Comparison of ENCODE assay signal across 18 cellular contexts in the genomic region with DNA sequence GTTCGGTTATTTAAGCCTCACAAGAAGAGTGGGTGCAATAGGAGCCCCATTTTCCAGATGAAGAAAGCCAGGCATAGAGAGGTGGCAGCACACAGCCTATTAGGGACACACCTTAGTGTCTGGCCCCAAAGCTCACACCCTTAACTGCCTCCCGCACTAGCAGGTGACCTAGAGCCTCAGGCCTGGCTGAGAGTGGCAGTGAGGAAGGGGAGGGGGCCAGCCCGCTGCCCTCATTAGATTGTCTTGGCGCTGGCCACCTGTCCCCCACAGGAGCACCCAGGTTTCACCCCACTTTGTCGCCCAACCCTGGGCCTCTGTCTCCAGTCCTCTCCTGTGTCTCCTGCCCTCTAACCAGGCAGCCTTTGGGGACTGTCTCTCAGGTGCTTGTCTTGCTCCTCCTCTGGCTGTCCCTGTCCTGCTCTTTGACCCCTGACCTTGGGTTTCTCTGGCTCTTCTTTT. TPM values are rescaled to one million over a fixed set of nuclear protein-coding genes. Genes with fewer than 3 reads are reported as not detected.
DNase-seq lines count a peak whose midpoint lies in the region; ATAC-seq and TF ChIP-seq lines count a peak whose summit lies in the region.
"Had no signal": no experiment of that assay in that cellular context is flagged by ENCODE, and none has a peak within 500 bp of the region (broad histone marks: within the 10 kb centered on the region; RNA-seq: fewer than 3 reads in every experiment).

No MANE protein-coding gene starts in this region.

- no peaks in the 10 kb centered on the region for H3K23me2 ChIP-seq in H9 (ENCODE audit: insufficient read length, low read depth, low read length, poor library complexity, severe bottlenecking)

- H3K9me3 ChIP-seq in BLaER1 = no peaks in the 10 kb centered on the region
- H3K9me3 ChIP-seq in H9 (ENCODE audit: control insufficient read depth, low read depth, low read length) = no peaks in the 10 kb centered on the region
- H3K9me3 ChIP-seq: thoracic aorta had no signal

- H3K27me3 Mint-ChIP-seq in H9 (ENCODE audit: low read depth) (no peaks in the 10 kb centered on the region; the same call in 1 of the 2 replicates), nephron (ENCODE audit: low read depth) (peaks cover 2% of the 10 kb centered on the region), HFFc6 (ENCODE audit: insufficient read depth) (peaks cover 6% of the 10 kb centered on the region; the same call in 1 of the 2 replicates)
- no peaks in the 10 kb centered on the region for H3K27me3 Mint-ChIP-seq in effector memory CD8-positive, alpha-beta T cell
- H3K27me3 Mint-ChIP-seq: natural killer cell treated with Interleukin-12 subunit alpha and Interleukin-12 subunit beta and Interleukin-15 and Interleukin-18, amount 100 ng/mL, for 72 hours had no signal

- no peak overlapping the region for H2AK5ac ChIP-seq in H9 (ENCODE audit: insufficient read length, low read length)

- peaks cover 18 to 34% of the 10 kb centered on the region in 2 experiments for H3K4me1 Mint-ChIP-seq in H9
- H3K4me1 Mint-ChIP-seq in effector memory CD8-positive, alpha-beta T cell (ENCODE audit: low read depth in 2 of 2) = peaks cover 0 to 4% of the 10 kb centered on the region in 2 donors
- peaks cover 45% of the 10 kb centered on the region for H3K4me1 Mint-ChIP-seq in nephron
- H3K4me1 Mint-ChIP-seq in HFFc6 (ENCODE audit: low read depth) = peaks cover 11% of the 10 kb centered on the region

- H3K36me3 Mint-ChIP-seq in H9 (ENCODE audit: insufficient read depth in 1 of 3, low read depth in 3 of 3) (no peaks in the 10 kb centered on the region), nephron (ENCODE audit: low read depth) (no peaks in the 10 kb centered on the region), HFFc6 (ENCODE audit: low read depth) (no peaks in the 10 kb centered on the region)
- no peaks in the 10 kb centered on the region for H3K36me3 Mint-ChIP-seq in effector memory CD8-positive, alpha-beta T cell (ENCODE audit: insufficient read depth)
- H3K36me3 Mint-ChIP-seq: natural killer cell treated with Interleukin-12 subunit alpha and Interleukin-12 subunit beta and Interleukin-15 and Interleukin-18, amount 100 ng/mL, for 72 hours had no signal

- no peak overlapping the region for H3K14ac ChIP-seq in H9 (ENCODE audit: insufficient read depth, low read length)

- H3K23ac ChIP-seq in H9 (ENCODE audit: insufficient read length, low read depth, low read length) = no peak overlapping the region

- H4K5ac ChIP-seq in H9 (ENCODE audit: insufficient read length, low read depth, low read length) = no peak overlapping the region

- no peak overlapping the region for H3K56ac ChIP-seq in H9 (ENCODE audit: insufficient read length, low read depth, low read length)

- H3K4me3 ChIP-seq in BLaER1 = no peak overlapping the region
- H3K4me3 ChIP-seq: thoracic aorta had no signal

- H3K9me3 Mint-ChIP-seq in H9 (no peaks in the 10 kb centered on the region), nephron (no peaks in the 10 kb centered on the region), HFFc6 (no peaks in the 10 kb centered on the region)
- no peaks in the 10 kb centered on the region for H3K9me3 Mint-ChIP-seq in effector memory CD8-positive, alpha-beta T cell
- H3K9me3 Mint-ChIP-seq: natural killer cell treated with Interleukin-12 subunit alpha and Interleukin-12 subunit beta and Interleukin-15 and Interleukin-18, amount 100 ng/mL, for 72 hours had no signal

- H3K18ac ChIP-seq in H9 (ENCODE audit: insufficient read length, low read depth, low read length) = peak overlapping the region; percentile 13

- H3K79me2 ChIP-seq in H9 (ENCODE audit: insufficient read depth, low read length) = no peaks in the 10 kb centered on the region

- H3K9ac ChIP-seq in BLaER1 = no peak overlapping the region
- no peak overlapping the region for H3K9ac ChIP-seq in H9 (ENCODE audit: extremely low read depth, insufficient read length, low read length)
- H3K9ac ChIP-seq: KMS-11 had no signal

- H2BK20ac ChIP-seq in H9 (ENCODE audit: low read depth, low read length, poor library complexity, severe bottlenecking) = no peak overlapping the region

- H3K4me2 ChIP-seq in BLaER1 (0 out of 2 replicates have a peak overlapping the region, but pooled peaks have one; percentile 32), H9 (ENCODE audit: insufficient read depth, insufficient read length, low read length) (no peak overlapping the region)
- H3K4me2 ChIP-seq: KMS-11 had no signal

- intact Hi-C loops in posterior vena cava (cut with DNase I) = no loop called here

- H4K20me1 ChIP-seq in BLaER1 (no peaks in the 10 kb centered on the region), H9 (ENCODE audit: control insufficient read depth, insufficient read depth, insufficient read length) (no peaks in the 10 kb centered on the region)

- no peaks in the 10 kb centered on the region for H3K79me1 ChIP-seq in H9 (ENCODE audit: insufficient read depth, low read depth, low read length, poor library complexity, severe bottlenecking)

- H2BK12ac ChIP-seq in H9 (ENCODE audit: insufficient read length, low read depth, low read length) = no peak overlapping the region

- no peak overlapping the region for H3K27ac ChIP-seq in BLaER1
- no peak overlapping the region for H3K27ac ChIP-seq in H9 (ENCODE audit: insufficient read length, low read depth, low read length)
- H3K27ac ChIP-seq: KMS-11, thoracic aorta had no signal

- no peak overlapping the region for H2BK15ac ChIP-seq in H9 (ENCODE audit: low read depth, low read length)

- H4K8ac ChIP-seq in H9 (replicated peaks; ENCODE audit: insufficient read length, low read depth, low read length) = no peak overlapping the region

- DNase-seq in H9 = no peak
- DNase-seq in effector memory CD8-positive, alpha-beta T cell = no peak
- no peak for DNase-seq in occipital lobe (lab: John Stamatoyannopoulos, UW)
- DNase-seq in posterior vena cava (ENCODE audit: low spot score) = no peak
- DNase-seq in HFFc6 = no peak
- no peak for DNase-seq in stimulated activated CD4-positive, alpha-beta T cell treated with anti-CD3 and anti-CD28 coated beads, Interleukin-4, amount 100 ng/mL, for 24 hours
- DNase-seq: cerebellar nuclear complex; effector CD4-positive, alpha-beta T cell; NCI-H1092; NCI-H2081 treated with DMSO at 0.1 percent for 48 hours; NCI-H446 treated with DMSO at 0.1 percent for 48 hours; NK-92 treated with Interleukin-12 subunit alpha and Interleukin-12 subunit beta, amount 100 ng/mL, for 24 hours; SW 1271 had no signal

- ATAC-seq in effector memory CD8-positive, alpha-beta T cell (replicated peaks) = no peak

- H3T11ph ChIP-seq in H9 (ENCODE audit: low read length) = no peak overlapping the region

- no CpG with 5 or more reads among the region's 5 CpGs for WGBS in H9 (ENCODE audit: extremely low coverage, insufficient read length, low lambda C conversion rate)

- H3K27me3 ChIP-seq in BLaER1 (no peaks in the 10 kb centered on the region), H9 (ENCODE audit: insufficient read depth, low read length) (no peaks in the 10 kb centered on the region)

- no peak overlapping the region for H4K91ac ChIP-seq in H9 (ENCODE audit: insufficient read length, low read depth, low read length)

- H3K27ac Mint-ChIP-seq in H9 = peak overlapping the region in 2 of 3 experiments; percentile 29 to 46; a peak in 2 of 7 replicates
- H3K27ac Mint-ChIP-seq in effector memory CD8-positive, alpha-beta T cell = peak overlapping the region; percentile 25 to 38
- H3K27ac Mint-ChIP-seq in nephron = peak overlapping the region; percentile 15 to 77 (median 77)
- no peak overlapping the region for H3K27ac Mint-ChIP-seq in HFFc6

- H3K4me1 ChIP-seq in BLaER1 (peaks cover 20% of the 10 kb centered on the region), H9 (ENCODE audit: insufficient read depth, low read length) (no peaks in the 10 kb centered on the region; the same call in 1 of the 2 replicates)

- no peak overlapping the region for H3K4ac ChIP-seq in H9 (ENCODE audit: low read depth, low read length)

- H3K36me3 ChIP-seq in BLaER1 = no peaks in the 10 kb centered on the region
- H3K36me3 ChIP-seq: thoracic aorta had no signal

- H3K4me3 Mint-ChIP-seq in H9 = no peak overlapping the region
- H3K4me3 Mint-ChIP-seq in effector memory CD8-positive, alpha-beta T cell = no peak overlapping the region
- H3K4me3 Mint-ChIP-seq in nephron = no peak overlapping the region
- H3K4me3 Mint-ChIP-seq in HFFc6 = no peak overlapping the region
- H3K4me3 Mint-ChIP-seq: natural killer cell treated with Interleukin-12 subunit alpha and Interleukin-12 subunit beta and Interleukin-15 and Interleukin-18, amount 100 ng/mL, for 72 hours had no signal

- TF ChIP-seq CTCF in H9 (conservative IDR thresholded peaks at IDR 0.05) (no peak), nephron (IDR thresholded peaks at IDR 0.05; ENCODE audit: unreplicated experiment in 3 of 3) (no peak), HFFc6 (IDR thresholded peaks at IDR 0.05) (no peak)

- no peak overlapping the region for H2AFZ ChIP-seq in H9 (ENCODE audit: low read length)

- no peak overlapping the region for H2BK120ac ChIP-seq in H9 (ENCODE audit: low read depth, low read length, poor library complexity, severe bottlenecking)

- no peak overlapping the region for H2BK5ac ChIP-seq in H9 (ENCODE audit: insufficient read length, low read length)

RNA-seq across cellular contexts. Expression of a gene that starts 18.5 kb away (rescaled TPM):
- 2.3 and 2.8 TPM in 2 replicates for total RNA-seq in H9 (2021)
- total RNA-seq in occipital lobe = 2.0 TPM
- 10 to 100 TPM in 1 of 2 donors, 1 to 10 TPM in 1; 7.7 to 11.2 TPM for total RNA-seq in posterior vena cava
- total RNA-seq in HFFc6 (2021; fragmentation: NEBNext Ultra II Directional; extraction: Animal tissue kit (Norgen Biotek cat#: 25700)) = 1 to 10 TPM in 4 of 6 experiments, under 1 TPM in 2; 0.87 to 2.9 (median 2.7) TPM
- total RNA-seq: natural killer cell treated with Interleukin-12 subunit alpha and Interleukin-12 subunit beta and Interleukin-15 and Interleukin-18, amount 100 ng/mL, for 72 hours had no signal

RNA-seq across cellular contexts. Expression of a gene that starts 28.8 kb away (rescaled TPM):
- total RNA-seq in H9 (2021) = 48.3 and 53.4 TPM in 2 replicates
- 20.3 TPM for total RNA-seq in occipital lobe
- total RNA-seq in posterior vena cava = 10 to 100 TPM; 22.3 to 29.5 TPM
- total RNA-seq in HFFc6 (2021; fragmentation: NEBNext Ultra II Directional; extraction: Animal tissue kit (Norgen Biotek cat#: 25700)) = 10 to 100 TPM; 55.5 to 66.1 (median 59.0) TPM

RNA-seq across cellular contexts. Expression of a gene that starts 50.9 kb away (rescaled TPM):
- total RNA-seq in H9 (2021) (13.8 and 18.8 TPM in 2 replicates), occipital lobe (26.5 TPM), posterior vena cava (10 to 100 TPM in 1 of 2 donors, 1 to 10 TPM in 1; 9.6 to 17.0 TPM)
- total RNA-seq in HFFc6 (2021; fragmentation: NEBNext Ultra II Directional; extraction: Animal tissue kit (Norgen Biotek cat#: 25700)) = 1 to 10 TPM in 4 of 6 experiments, under 1 TPM in 2; 0.78 to 1.1 (median 1.0) TPM
